In genomic region chr11:46380340-46381045, GRCh38 we compare ENCODE assay signal across 8 cellular contexts. TPM values are rescaled to one million over a fixed set of nuclear protein-coding genes. Genes with fewer than 3 reads are reported as not detected.
DNase-seq lines count a peak whose midpoint lies in the region; ATAC-seq and TF ChIP-seq lines count a peak whose summit lies in the region.

No MANE protein-coding gene starts in this region.

- WGBS in mesendoderm (ENCODE audit: extremely low coverage, insufficient coverage, low lambda C conversion rate), result no CpG with 5 or more reads among the region's 45 CpGs

- no peaks in the 10 kb centered on the region for H3K79me2 ChIP-seq in mesendoderm (ENCODE audit: control insufficient read depth, insufficient read depth, low read length)

- H3K4me1 ChIP-seq in duodenal mucosa (ENCODE audit: control insufficient read depth in 1 of 2, insufficient read depth in 2 of 2, low read length in 2 of 2) (peaks cover 30% of the 10 kb centered on the region in 2 donors), mesendoderm (ENCODE audit: control insufficient read depth, low read depth, low read length) (peaks cover 3% of the 10 kb centered on the region)

- H3K18ac ChIP-seq in mesendoderm (ENCODE audit: low read length), result peak overlapping the region; percentile 87

- no peak overlapping the region for H3K23ac ChIP-seq in mesendoderm (ENCODE audit: low read length)

- peak; percentile 43 for DNase-seq in GM06990 (ENCODE audit: extremely low read depth, insufficient read length)
- peak; percentile 65 for DNase-seq in MG63
- DNase-seq in activated CD4-positive, alpha-beta T cell treated with anti-CD3 and anti-CD28 coated beads for 48 hours, result peak; percentile 78
- peak; percentile 90 for DNase-seq in mesendoderm
- peak; percentile 22 for DNase-seq in stimulated activated CD8-positive, alpha-beta memory T cell treated with anti-CD3 and anti-CD28 coated beads, Interleukin-7, amount 100 ng/mL, for 24 hours (ENCODE audit: low read depth)
- DNase-seq in AML-193 (lab: John Stamatoyannopoulos, UW), result no peak

- H3K36me3 ChIP-seq in GM06990 (ENCODE audit: control insufficient read depth, insufficient read depth, low read length), result peaks cover 13% of the 10 kb centered on the region
- H3K36me3 ChIP-seq in MG63, result no peaks in the 10 kb centered on the region; the same call in 1 of the 2 replicates
- peaks cover 4 to 28% of the 10 kb centered on the region in 2 donors for H3K36me3 ChIP-seq in duodenal mucosa (ENCODE audit: control insufficient read depth in 1 of 2, insufficient read depth in 2 of 2, low read length in 2 of 2)
- H3K36me3 ChIP-seq in mesendoderm (ENCODE audit: control insufficient read depth, insufficient read depth, low read length), result peaks cover 4% of the 10 kb centered on the region

- peak overlapping the region; percentile 76 for H2BK5ac ChIP-seq in mesendoderm (ENCODE audit: low read length)

- no peak for TF ChIP-seq CTCF in GM06990 (IDR thresholded peaks at IDR 0.05; ENCODE audit: insufficient read depth, low read length, poor library complexity, severe bottlenecking)

- H3K27ac ChIP-seq in duodenal mucosa (ENCODE audit: low read depth, low read length), result peak overlapping the region; percentile 92
- peak overlapping the region; percentile 96 for H3K27ac ChIP-seq in mesendoderm (ENCODE audit: low read depth, low read length)

- H3K79me1 ChIP-seq in mesendoderm (ENCODE audit: low read length), result no peaks in the 10 kb centered on the region

- H3K56ac ChIP-seq in mesendoderm (ENCODE audit: low read length), result peak overlapping the region; percentile 82

- peak overlapping the region; percentile 59 for H3K4me2 ChIP-seq in mesendoderm (ENCODE audit: low read length)

- H3K9me3 ChIP-seq in MG63, result no peaks in the 10 kb centered on the region
- H3K9me3 ChIP-seq in duodenal mucosa (ENCODE audit: control insufficient read depth in 1 of 2, low read length in 2 of 2), result no peaks in the 10 kb centered on the region

- peak overlapping the region; percentile 75 for H3K4ac ChIP-seq in mesendoderm (ENCODE audit: low read depth, low read length)

- no peak overlapping the region for H4K5ac ChIP-seq in mesendoderm (ENCODE audit: low read length)

- H3K4me3 ChIP-seq in GM06990 (replicated peaks; ENCODE audit: low read depth, low read length) (peak overlapping the region; percentile 59), MG63 (peak overlapping the region; percentile 41), duodenal mucosa (ENCODE audit: low read depth in 1 of 2, low read length in 2 of 2) (peak overlapping the region; percentile 69 to 80), mesendoderm (ENCODE audit: low read length) (peak overlapping the region; percentile 36)

- H4K8ac ChIP-seq in mesendoderm (ENCODE audit: low read depth, low read length), result no peak overlapping the region

- no peak for ATAC-seq in GM19452 (IDR thresholded peaks at IDR 0.05; ENCODE audit: unreplicated experiment)

- peak overlapping the region; percentile 39 for H2BK120ac ChIP-seq in mesendoderm (ENCODE audit: low read depth, low read length)

- H3K9ac ChIP-seq in duodenal mucosa (ENCODE audit: low read depth in 1 of 2, low read length in 2 of 2), result peak overlapping the region; percentile 74 to 82
- H3K9ac ChIP-seq in mesendoderm (ENCODE audit: low read length), result peak overlapping the region; percentile 66

- no peak overlapping the region for H2AK5ac ChIP-seq in mesendoderm (ENCODE audit: low read length)

- no peak overlapping the region for H2BK15ac ChIP-seq in mesendoderm (replicated peaks; ENCODE audit: low read depth)

- H3K27me3 ChIP-seq in GM06990 (replicated peaks; ENCODE audit: control insufficient read depth, insufficient read depth, low read length), result peaks cover 1% of the 10 kb centered on the region; the same call in 1 of the 2 replicates
- H3K27me3 ChIP-seq in MG63, result no peaks in the 10 kb centered on the region
- H3K27me3 ChIP-seq in duodenal mucosa (ENCODE audit: control insufficient read depth in 1 of 2, insufficient read depth in 2 of 2, low read length in 2 of 2), result peaks cover 0 to 4% of the 10 kb centered on the region in 2 donors
- no peaks in the 10 kb centered on the region for H3K27me3 ChIP-seq in mesendoderm (ENCODE audit: insufficient read depth, low read length, poor library complexity)

RNA-seq across cellular contexts. Expression of gene MDK, which starts 1.0 kb away (rescaled TPM):
- total RNA-seq in MG63 (2014; rRNA removed; shearing (Covaris generic); ENCODE audit: low replicate concordance), result 0.82 and 2.8 TPM in 2 replicates
- polyA plus RNA-seq in mesendoderm (2013, experiment 1 of 2), result 371 TPM
- 374 TPM for polyA plus RNA-seq in mesendoderm (2013, experiment 2 of 2)

RNA-seq across cellular contexts. Expression of gene CHRM4, which starts 11.1 kb away (rescaled TPM):
- not detected in 2 replicates for total RNA-seq in MG63 (2014; rRNA removed; shearing (Covaris generic); ENCODE audit: low replicate concordance)
- polyA plus RNA-seq in mesendoderm (2013, experiment 1 of 2), result 0.14 TPM
- 0.15 TPM for polyA plus RNA-seq in mesendoderm (2013, experiment 2 of 2)

RNA-seq across cellular contexts. Expression of gene DGKZ, which starts 33.2 kb away (rescaled TPM):
- total RNA-seq in MG63 (2014; rRNA removed; shearing (Covaris generic); ENCODE audit: low replicate concordance), result 33.4 and 45.4 TPM in 2 replicates
- polyA plus RNA-seq in mesendoderm (2013, experiment 1 of 2), result 67.4 TPM
- 62.6 TPM for polyA plus RNA-seq in mesendoderm (2013, experiment 2 of 2)

Comparison
In these comparisons a context has a peak if more than half of its experiments do, and no peak if none do; other contexts are left out.
1. DNase-seq: peak in GM06990 (single experiment), MG63 (single experiment), activated CD4-positive, alpha-beta T cell treated with anti-CD3 and anti-CD28 coated beads for 48 hours (single experiment), mesendoderm (single experiment) and stimulated activated CD8-positive, alpha-beta memory T cell treated with anti-CD3 and anti-CD28 coated beads, Interleukin-7, amount 100 ng/mL, for 24 hours (single experiment); none in AML-193 (0 of 2).
2. Peak in every context shown above with its lines, with median percentiles within 50 percentile points of each other: H3K4me3 ChIP-seq.